Comparison of ENCODE assay signal across 13 cellular contexts in the genomic region with DNA sequence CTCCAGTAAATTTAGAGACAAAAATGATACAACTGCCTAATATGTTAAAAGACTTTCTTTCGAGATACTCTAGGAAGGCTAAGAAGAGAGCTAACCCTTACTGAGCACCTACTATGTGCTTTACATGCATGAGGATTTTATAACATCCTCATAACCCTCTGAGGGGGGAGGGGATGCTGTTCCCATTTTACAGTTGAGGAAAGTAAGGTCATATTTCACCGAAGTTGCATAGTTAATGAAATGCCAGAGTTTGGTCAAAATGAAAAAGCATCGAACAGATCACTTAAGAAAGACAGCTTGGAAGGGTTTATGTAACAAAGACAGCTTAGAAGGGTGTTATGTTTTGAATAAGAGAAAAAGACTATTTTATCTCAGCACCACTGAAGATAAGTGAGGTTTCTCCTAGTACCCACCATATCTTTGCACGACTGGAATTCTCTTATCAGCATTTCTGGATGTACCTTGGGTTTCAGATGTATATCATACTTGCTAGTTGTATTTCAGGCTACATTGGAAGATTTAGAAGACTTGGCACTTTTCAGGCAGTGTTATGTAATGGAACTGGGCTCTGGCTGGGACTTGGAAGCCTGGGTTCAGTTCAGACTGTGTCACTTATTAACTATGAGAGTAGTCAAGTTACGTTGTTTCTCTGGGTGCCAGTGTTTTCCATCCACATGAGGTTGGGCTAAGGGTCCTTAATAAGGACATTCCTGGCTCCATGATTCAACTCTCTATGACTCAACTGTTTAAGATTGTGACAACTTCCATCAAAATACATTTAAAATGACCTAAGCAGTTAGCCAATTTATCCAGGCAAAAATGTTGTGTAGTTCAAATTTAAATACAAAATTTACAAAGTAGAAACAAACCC. TPM values are rescaled to one million over a fixed set of nuclear protein-coding genes. Genes with fewer than 3 reads are reported as not detected.
DNase-seq lines count a peak whose midpoint lies in the region; ATAC-seq and TF ChIP-seq lines count a peak whose summit lies in the region.
"Had no signal": no experiment of that assay in that cellular context is flagged by ENCODE, and none has a peak within 500 bp of the region (broad histone marks: within the 10 kb centered on the region; RNA-seq: fewer than 3 reads in every experiment).

No MANE protein-coding gene starts in this region.

- no peak overlapping the region for H3K4me3 ChIP-seq in heart left ventricle
- H3K4me3 ChIP-seq in fibroblast of the aortic adventitia (ENCODE audit: low read depth, low read length) = no peak overlapping the region
- H3K4me3 ChIP-seq: Peyer's patch had no signal

- H3K4me1 ChIP-seq in heart left ventricle = peaks cover 2 to 58% (median 36%) of the 10 kb centered on the region in 12 donors

- peak overlapping the region in 8 of 12 donors; percentile 3 to 97 (median 27) for H3K27ac ChIP-seq in heart left ventricle
- H3K27ac ChIP-seq: Peyer's patch had no signal

- intact Hi-C loops in heart left ventricle (cut with DNase I) = no loop called here
- intact Hi-C loops in cardiac septum (cut with DNase I) = no loop called here

- TF ChIP-seq CTCF in heart left ventricle (IDR thresholded peaks at IDR 0.05) (no peak), fibroblast of the aortic adventitia (IDR thresholded peaks at IDR 0.05; ENCODE audit: insufficient read depth, low read length) (no peak), GM10266 (IDR thresholded peaks at IDR 0.05; ENCODE audit: control insufficient read depth, insufficient read depth, low read depth, missing control alignments) (no peak)

- ATAC-seq in heart left ventricle = no peak
- ATAC-seq in HG03095 (IDR thresholded peaks at IDR 0.05; ENCODE audit: unreplicated experiment) = no peak
- ATAC-seq: esophagus mucosa had no signal

- no peaks in the 10 kb centered on the region for H3K9me3 ChIP-seq in heart left ventricle
- H3K9me3 ChIP-seq: Peyer's patch had no signal

- 74 to 78% (median 76%) methylated on average over 5 of the region's 5 CpGs for WGBS in heart left ventricle, 4 donors

- peaks cover 0 to 21% (median 0%) of the 10 kb centered on the region in 9 donors for H3K36me3 ChIP-seq in heart left ventricle
- H3K36me3 ChIP-seq: Peyer's patch had no signal

- DNase-seq in heart left ventricle (no peak), cardiac septum (ENCODE audit: low spot score) (no peak), fibroblast of the aortic adventitia (ENCODE audit: low read depth) (peak; percentile 67), myocyte (ENCODE audit: low read depth) (peak; percentile 21), HUDEP-2 (lab: John Stamatoyannopoulos, UW; ENCODE audit: unreplicated experiment in 76 of 76) (no peak), GM10266 (ENCODE audit: extremely low spot score) (no peak), NOMO-1 treated with dmso at 0.1 percent for 144 hours (lab: John Stamatoyannopoulos, UW; ENCODE audit: unreplicated experiment) (no peak)
- DNase-seq: activated CD8-positive, alpha-beta memory T cell treated with anti-CD3 and anti-CD28 coated beads, Interleukin-2, amount 50 U/mL, for 48 hours; DND-41; GOT3; Peyer's patch had no signal

- TF ChIP-seq POLR2A in heart left ventricle (IDR thresholded peaks at IDR 0.05) = no peak

- H3K27me3 ChIP-seq in heart left ventricle = no peaks in the 10 kb centered on the region
- H3K27me3 ChIP-seq: Peyer's patch had no signal

RNA-seq across cellular contexts. Expression of a gene that starts 6.0 kb away (rescaled TPM):
- 10 to 100 TPM in 8 of 9 donors, 1 to 10 TPM in 1; 9.6 to 41.3 (median 16.0) TPM for total RNA-seq in heart left ventricle
- 1 to 10 TPM; 6.4 to 7.5 TPM for polyA plus RNA-seq in heart left ventricle
- total RNA-seq in cardiac septum = 16.3 TPM
- total RNA-seq in fibroblast of the aortic adventitia (ENCODE audit: low replicate concordance) = 15.8 and 27.0 TPM in 2 replicates
- 29.6 and 33.7 TPM in 2 replicates for total RNA-seq in myocyte
- polyA plus RNA-seq in myocyte (2012) = 25.2 TPM

Comparison
In these comparisons a context has a peak if more than half of its experiments do, and no peak if none do; other contexts are left out.
1. DNase-seq: peak in fibroblast of the aortic adventitia (single experiment) and myocyte (single experiment); none in heart left ventricle (0 of 5), cardiac septum (single experiment), HUDEP-2 (0 of 76), GM10266 (single experiment) and NOMO-1 treated with dmso at 0.1 percent for 144 hours (single experiment).